In genomic region chr18:67211646-67212045, GRCh38 we compare ENCODE assay signal across 23 cellular contexts.
"Had no signal": no experiment of that assay in that cellular context is flagged by ENCODE, and none has a peak within 500 bp of the region (broad histone marks: within the 10 kb centered on the region; RNA-seq: fewer than 3 reads in every experiment).

No MANE protein-coding gene starts in this region.

- H3K9me3 ChIP-seq: breast epithelium, stomach had no signal

- DNase-seq: activated CD4-positive, alpha-beta T cell treated with anti-CD3 and anti-CD28 coated beads, Interleukin-2, amount 50 U/mL, for 1 hour; activated CD4-positive, CD25-positive, alpha-beta regulatory T cell treated with anti-CD3 and anti-CD28 coated beads, Interleukin-2, amount 50 U/mL, for 72 hours; activated CD8-positive, alpha-beta memory T cell treated with anti-CD3 and anti-CD28 coated beads for 24 hours; activated CD8-positive, alpha-beta memory T cell treated with anti-CD3 and anti-CD28 coated beads, Interleukin-2, amount 50 U/mL, for 48 hours; activated effector memory CD4-positive, alpha-beta T cell treated with Interleukin-2 at 50 U/mL for 16 hours; activated naive CD4-positive, alpha-beta T cell treated with anti-CD3 and anti-CD28 coated beads, Interleukin-2, amount 10 ng/mL, durations not matched to agents 7 days and 5 days; activated naive CD8-positive, alpha-beta T cell treated with anti-CD3 and anti-CD28 coated beads, Interleukin-2, amount 50 U/mL, for 24 hours; activated T-cell treated with anti-CD3 and anti-CD28 coated beads, Interleukin-2, amount 50 U/mL, for 48 hours; aorta; cortex of kidney; hippocampal formation; nephron progenitor cell; occipital lobe; stimulated activated CD4-positive, alpha-beta T cell treated with anti-CD3 and anti-CD28 coated beads, Interleukin-4, amount 100 ng/mL, for 24 hours; stomach; T-helper 2 cell had no signal

- H3K4me3 ChIP-seq: breast epithelium, lung, smooth muscle cell, stomach had no signal

- ATAC-seq: activated naive CD8-positive, alpha-beta T cell treated with anti-CD3 and anti-CD28 coated beads, Interleukin-2, amount 50 U/mL, for 24 hours; esophagus mucosa; left lobe of liver; stimulated activated effector memory CD8-positive, alpha-beta T cell treated with anti-CD3 and anti-CD28 coated beads, Interleukin-12 subunit alpha, Interleukin-12 subunit beta, amount 100 ng/mL, for 72 hours had no signal

- H3K27me3 ChIP-seq: breast epithelium had no signal

- H3K4me2 ChIP-seq: smooth muscle cell had no signal

- H3K36me3 ChIP-seq: breast epithelium, stomach had no signal

- H3K4me1 ChIP-seq: breast epithelium, stomach had no signal

- H3K27ac ChIP-seq: breast epithelium, stomach, VCaP had no signal
